ENCODE assay signal across 8 cellular contexts in genomic region chr2:12715258-12715865, GRCh38. TPM values are rescaled to one million over a fixed set of nuclear protein-coding genes. Genes with fewer than 3 reads are reported as not detected.
DNase-seq lines count a peak whose midpoint lies in the region; ATAC-seq and TF ChIP-seq lines count a peak whose summit lies in the region.

No MANE protein-coding gene starts in this region.

- H3K36me3 Mint-ChIP-seq in chondrocyte (ENCODE audit: low read depth) = no peaks in the 10 kb centered on the region

- ATAC-seq in Right ventricle myocardium superior (ENCODE audit: poor library complexity) (peak; percentile 1), aorta (ENCODE audit: low FRiP score) (no peak)

- peak overlapping the region; percentile 82 for H3K4me3 Mint-ChIP-seq in chondrocyte (ENCODE audit: unreplicated experiment)

- 19 to 23% methylated on average over 6 of the region's 6 CpGs for WGBS in aorta, 2 donors

- no peaks in the 10 kb centered on the region for H3K27me3 ChIP-seq in muscle layer of duodenum (ENCODE audit: low read depth, low read length)
- no peaks in the 10 kb centered on the region for H3K27me3 ChIP-seq in aorta (ENCODE audit: control insufficient read depth in 1 of 2, insufficient read depth in 2 of 2, low read length in 1 of 2)

- H3K27ac ChIP-seq in muscle layer of duodenum (ENCODE audit: low read length) = peak overlapping the region; percentile 94
- H3K27ac ChIP-seq in aorta (ENCODE audit: low read depth in 1 of 2, low read length in 2 of 2) = peak overlapping the region; percentile 77 to 92

- TF ChIP-seq CTCF in chondrocyte (IDR thresholded peaks at IDR 0.05) = no peak
- no peak for TF ChIP-seq CTCF in GM10248 (IDR thresholded peaks at IDR 0.05; ENCODE audit: control extremely low read depth, extremely low read depth, low read depth, missing control alignments)

- H3K4me1 ChIP-seq in muscle layer of duodenum (ENCODE audit: control insufficient read depth in 1 of 2, insufficient read depth in 2 of 2, low read length in 2 of 2) (no peaks in the 10 kb centered on the region), aorta (ENCODE audit: control insufficient read depth in 1 of 2, insufficient read depth in 2 of 2, low read length in 2 of 2) (no peaks in the 10 kb centered on the region)

- H3K4me3 ChIP-seq in muscle layer of duodenum (ENCODE audit: low read depth in 1 of 2, low read length in 2 of 2) (peak overlapping the region; percentile 86 to 87), aorta (ENCODE audit: low read length in 2 of 2) (no peak overlapping the region)

- POLR2A ChIA-PET in GM10248 (lab: Yijun Ruan, JAX) = no interaction called here

- H3K27me3 Mint-ChIP-seq in chondrocyte (ENCODE audit: low read depth) = no peaks in the 10 kb centered on the region

- CTCF ChIA-PET in GM10248 (lab: Yijun Ruan, JAX) = interaction anchor here (0.7 to 3.2 kb wide), 9 partner anchors 14 to 1023 kb away, joined by 3 to 10 read pairs (median 5); no protein-coding TSS in a partner anchor

- H3K9me3 Mint-ChIP-seq in chondrocyte (ENCODE audit: low read depth) = peaks cover 3% of the 10 kb centered on the region

- no peak for DNase-seq in Right ventricle myocardium superior
- no peak for DNase-seq in cardiac septum (ENCODE audit: low spot score)
- DNase-seq in chondrocyte (ENCODE audit: low spot score) = no peak
- no peak for DNase-seq in aorta
- DNase-seq in NCI-H1105 (lab: John Stamatoyannopoulos, UW) = no peak
- no peak for DNase-seq in COLO668 (lab: John Stamatoyannopoulos, UW; ENCODE audit: unreplicated experiment)
- no peak for DNase-seq in GM10248 (ENCODE audit: extremely low spot score)

- H3K36me3 ChIP-seq in muscle layer of duodenum (ENCODE audit: control insufficient read depth in 1 of 2, insufficient read depth in 2 of 2, low read length in 2 of 2) (no peaks in the 10 kb centered on the region), aorta (ENCODE audit: control insufficient read depth in 1 of 2, insufficient read depth in 2 of 2, low read length in 1 of 2) (no peaks in the 10 kb centered on the region)

- intact Hi-C loops in Right ventricle myocardium superior (cut with DNase I) (loop anchor here (5.0 to 10.0 kb wide), 9 partner anchors 92 to 891 kb away; no protein-coding TSS in a partner anchor), cardiac septum (cut with DNase I) (loop anchor here (5.0 kb wide), 4 partner anchors 158 to 548 kb away; no protein-coding TSS in a partner anchor), aorta (cut with DNase I) (loop anchor here (2.0 to 10.0 kb wide), 14 partner anchors 101 to 853 kb away; no protein-coding TSS in a partner anchor)

- H3K9me3 ChIP-seq in muscle layer of duodenum (ENCODE audit: control insufficient read depth in 1 of 2, low read length in 2 of 2) (no peaks in the 10 kb centered on the region), aorta (ENCODE audit: control insufficient read depth, low read length) (no peaks in the 10 kb centered on the region)

- H3K4me1 Mint-ChIP-seq in chondrocyte (ENCODE audit: low read depth) = peaks cover 52% of the 10 kb centered on the region

- peak overlapping the region; percentile 94 for H3K27ac Mint-ChIP-seq in chondrocyte (ENCODE audit: unreplicated experiment)

RNA-seq across cellular contexts. Expression of gene TRIB2, which starts 1.4 kb away (rescaled TPM):
- total RNA-seq in Right ventricle myocardium superior (32.1 TPM), cardiac septum (49.9 TPM), chondrocyte (37.5 to 42.3 TPM (median 40.5 TPM) in 3 replicates), aorta (10 to 100 TPM; 39.7 to 63.4 TPM)
- polyA plus RNA-seq in aorta = 10 to 100 TPM; 23.3 to 75.7 TPM

Comparison
In these comparisons a context has a peak if more than half of its experiments do, and no peak if none do; other contexts are left out.
1. H3K4me3 ChIP-seq: peak in muscle layer of duodenum (2 of 2); none in aorta (0 of 2).